ENCODE assay signal across 1 cellular context in the genomic region with DNA sequence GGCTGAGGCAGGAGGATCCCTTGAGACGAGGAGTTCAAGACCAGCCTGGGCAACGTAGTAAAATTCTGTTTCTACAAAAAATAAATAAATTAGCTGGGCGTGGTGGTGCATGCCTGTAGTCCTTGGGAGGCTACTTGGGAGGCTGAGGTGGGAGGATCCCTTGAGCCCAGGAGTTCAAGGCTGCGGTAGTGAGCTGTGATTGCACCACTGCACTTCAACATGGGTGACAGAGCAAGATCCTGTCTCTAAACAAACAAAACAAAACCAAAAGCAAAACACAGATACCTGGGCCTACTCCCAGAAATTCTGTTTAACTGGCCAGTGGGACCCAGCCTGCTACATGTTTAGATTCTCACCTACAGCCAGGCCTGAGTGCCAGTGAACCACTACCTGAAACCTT.
TF ChIP-seq lines count a peak whose summit lies in the region.

No MANE protein-coding gene starts in this region.

TF ChIP-seq in HepG2, 621 proteins besides CTCF, POLR2A, EP300 and RAD21 (continued from another document):
- TF ChIP-seq, protein P1, sequence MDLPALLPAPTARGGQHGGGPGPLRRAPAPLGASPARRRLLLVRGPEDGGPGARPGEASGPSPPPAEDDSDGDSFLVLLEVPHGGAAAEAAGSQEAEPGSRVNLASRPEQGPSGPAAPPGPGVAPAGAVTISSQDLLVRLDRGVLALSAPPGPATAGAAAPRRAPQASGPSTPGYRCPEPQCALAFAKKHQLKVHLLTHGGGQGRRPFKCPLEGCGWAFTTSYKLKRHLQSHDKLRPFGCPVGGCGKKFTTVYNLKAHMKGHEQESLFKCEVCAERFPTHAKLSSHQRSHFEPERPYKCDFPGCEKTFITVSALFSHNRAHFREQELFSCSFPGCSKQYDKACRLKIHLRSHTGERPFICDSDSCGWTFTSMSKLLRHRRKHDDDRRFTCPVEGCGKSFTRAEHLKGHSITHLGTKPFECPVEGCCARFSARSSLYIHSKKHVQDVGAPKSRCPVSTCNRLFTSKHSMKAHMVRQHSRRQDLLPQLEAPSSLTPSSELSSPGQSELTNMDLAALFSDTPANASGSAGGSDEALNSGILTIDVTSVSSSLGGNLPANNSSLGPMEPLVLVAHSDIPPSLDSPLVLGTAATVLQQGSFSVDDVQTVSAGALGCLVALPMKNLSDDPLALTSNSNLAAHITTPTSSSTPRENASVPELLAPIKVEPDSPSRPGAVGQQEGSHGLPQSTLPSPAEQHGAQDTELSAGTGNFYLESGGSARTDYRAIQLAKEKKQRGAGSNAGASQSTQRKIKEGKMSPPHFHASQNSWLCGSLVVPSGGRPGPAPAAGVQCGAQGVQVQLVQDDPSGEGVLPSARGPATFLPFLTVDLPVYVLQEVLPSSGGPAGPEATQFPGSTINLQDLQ (CRISPR knock-in tag; IDR thresholded peaks at IDR 0.05) = no peak
- TF ChIP-seq, protein P2, sequence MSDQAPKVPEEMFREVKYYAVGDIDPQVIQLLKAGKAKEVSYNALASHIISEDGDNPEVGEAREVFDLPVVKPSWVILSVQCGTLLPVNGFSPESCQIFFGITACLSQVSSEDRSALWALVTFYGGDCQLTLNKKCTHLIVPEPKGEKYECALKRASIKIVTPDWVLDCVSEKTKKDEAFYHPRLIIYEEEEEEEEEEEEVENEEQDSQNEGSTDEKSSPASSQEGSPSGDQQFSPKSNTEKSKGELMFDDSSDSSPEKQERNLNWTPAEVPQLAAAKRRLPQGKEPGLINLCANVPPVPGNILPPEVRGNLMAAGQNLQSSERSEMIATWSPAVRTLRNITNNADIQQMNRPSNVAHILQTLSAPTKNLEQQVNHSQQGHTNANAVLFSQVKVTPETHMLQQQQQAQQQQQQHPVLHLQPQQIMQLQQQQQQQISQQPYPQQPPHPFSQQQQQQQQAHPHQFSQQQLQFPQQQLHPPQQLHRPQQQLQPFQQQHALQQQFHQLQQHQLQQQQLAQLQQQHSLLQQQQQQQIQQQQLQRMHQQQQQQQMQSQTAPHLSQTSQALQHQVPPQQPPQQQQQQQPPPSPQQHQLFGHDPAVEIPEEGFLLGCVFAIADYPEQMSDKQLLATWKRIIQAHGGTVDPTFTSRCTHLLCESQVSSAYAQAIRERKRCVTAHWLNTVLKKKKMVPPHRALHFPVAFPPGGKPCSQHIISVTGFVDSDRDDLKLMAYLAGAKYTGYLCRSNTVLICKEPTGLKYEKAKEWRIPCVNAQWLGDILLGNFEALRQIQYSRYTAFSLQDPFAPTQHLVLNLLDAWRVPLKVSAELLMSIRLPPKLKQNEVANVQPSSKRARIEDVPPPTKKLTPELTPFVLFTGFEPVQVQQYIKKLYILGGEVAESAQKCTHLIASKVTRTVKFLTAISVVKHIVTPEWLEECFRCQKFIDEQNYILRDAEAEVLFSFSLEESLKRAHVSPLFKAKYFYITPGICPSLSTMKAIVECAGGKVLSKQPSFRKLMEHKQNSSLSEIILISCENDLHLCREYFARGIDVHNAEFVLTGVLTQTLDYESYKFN (CRISPR knock-in tag; conservative IDR thresholded peaks at IDR 0.05) = peak; percentile 33; the same call in 1 of the 2 replicates
- peak; percentile 58; the same call in 1 of the 2 replicates for TF ChIP-seq ZNF460 (CRISPR knock-in tag; IDR thresholded peaks at IDR 0.05; ENCODE audit: borderline replicate concordance)
- peak; percentile 83 for TF ChIP-seq RARA (CRISPR knock-in tag; IDR thresholded peaks at IDR 0.05)
- no peak for TF ChIP-seq EED (CRISPR knock-in tag; IDR thresholded peaks at IDR 0.05)
- peak; percentile 38; the same call in 1 of the 2 replicates for TF ChIP-seq GATAD1 (CRISPR knock-in tag; IDR thresholded peaks at IDR 0.05)
